ENCODE assay signal across 8 cellular contexts in genomic region chr1:77126309-77126708, GRCh38.
DNase-seq lines count a peak whose midpoint lies in the region; ATAC-seq, FAIRE-seq and TF ChIP-seq lines count a peak whose summit lies in the region.

No MANE protein-coding gene starts in this region.

- no peaks in the 10 kb centered on the region for H3K9me3 ChIP-seq in smooth muscle cell (replicated peaks; ENCODE audit: low read depth)

- intact Hi-C loops in left ventricle myocardium superior (cut with micrococcal nuclease) = loop anchor here (10.0 kb wide), 1 partner anchor 972 kb away; no protein-coding TSS in a partner anchor

- peak; percentile 33; the same call in 1 of the 2 replicates for TF ChIP-seq CTCF in WI38 (IDR thresholded peaks at IDR 0.05; ENCODE audit: low read depth, low read length)
- peak; percentile 78 for TF ChIP-seq CTCF in smooth muscle cell (IDR thresholded peaks at IDR 0.05; ENCODE audit: borderline replicate concordance, insufficient read depth, poor library complexity, severe bottlenecking)

- no peak overlapping the region for H3K4me2 ChIP-seq in smooth muscle cell

- no peak overlapping the region for H3K27ac ChIP-seq in smooth muscle cell (ENCODE audit: low read depth)

- DNase-seq in AML-193 (lab: John Stamatoyannopoulos, UW) = peak; percentile 45 to 67
- DNase-seq in GM12891 (ENCODE audit: insufficient read length, low spot score) = no peak
- peak; percentile 38 for DNase-seq in NCI-H2107 (lab: John Stamatoyannopoulos, UW)
- DNase-seq in left ventricle myocardium superior = no peak
- no peak for DNase-seq in smooth muscle cell (lab: John Stamatoyannopoulos, UW; ENCODE audit: unreplicated experiment)
- DNase-seq in central memory CD4-positive, alpha-beta T cell = no peak

- peak; percentile 85 for ATAC-seq in HG02981 (IDR thresholded peaks at IDR 0.05; ENCODE audit: unreplicated experiment)
- ATAC-seq in left ventricle myocardium superior = peak; percentile 39

- no peaks in the 10 kb centered on the region for H3K27me3 ChIP-seq in smooth muscle cell (ENCODE audit: low read depth)

- H3K4me1 ChIP-seq in smooth muscle cell (ENCODE audit: low read depth) = no peaks in the 10 kb centered on the region

- 8% methylated on average over 2 of the region's 2 CpGs for WGBS in smooth muscle cell (ENCODE audit: low lambda C conversion rate)

- H3K4me3 ChIP-seq in WI38 (ENCODE audit: low read depth, low read length) = no peak overlapping the region
- H3K4me3 ChIP-seq in smooth muscle cell = no peak overlapping the region

- no peak overlapping the region for H3K9ac ChIP-seq in smooth muscle cell (ENCODE audit: low read depth)

- H3K36me3 ChIP-seq in smooth muscle cell (ENCODE audit: low read depth) = no peaks in the 10 kb centered on the region

- no peak for TF ChIP-seq POLR2A in GM12891 (IDR thresholded peaks at IDR 0.05; ENCODE audit: low read depth, low read length)

- no peaks in the 10 kb centered on the region for H4K20me1 ChIP-seq in smooth muscle cell (ENCODE audit: low read depth)

- FAIRE-seq in GM12891 (lab: Jason Lieb, UNC) = peak; percentile 60

- no peak overlapping the region for H2AFZ ChIP-seq in smooth muscle cell (ENCODE audit: low read depth)

- H3F3A ChIP-seq in smooth muscle cell (ENCODE audit: low read depth) = no peaks in the 10 kb centered on the region

- H3K79me2 ChIP-seq in smooth muscle cell (ENCODE audit: low read depth) = no peaks in the 10 kb centered on the region

TF ChIP-seq in GM12891, 5 proteins besides CTCF, POLR2A, EP300 and RAD21:
- TF ChIP-seq POLR2AphosphoS5 (IDR thresholded peaks at IDR 0.05; ENCODE audit: low read depth, low read length) = no peak
- TF ChIP-seq SPI1 (IDR thresholded peaks at IDR 0.05; ENCODE audit: low read depth, low read length) = no peak
- TF ChIP-seq TAF1 (IDR thresholded peaks at IDR 0.05; ENCODE audit: low read depth, low read length) = no peak
- no peak for TF ChIP-seq POU2F2 (IDR thresholded peaks at IDR 0.05; ENCODE audit: low read depth, low read length)
- no peak for TF ChIP-seq PAX5 (IDR thresholded peaks at IDR 0.05; ENCODE audit: insufficient read depth, low read length, severe bottlenecking)

Comparison
In these comparisons a context has a peak if more than half of its experiments do, and no peak if none do; other contexts are left out.
1. DNase-seq: peak in AML-193 (2 of 2) and NCI-H2107 (single experiment); none in GM12891 (single experiment), left ventricle myocardium superior (single experiment), smooth muscle cell (single experiment) and central memory CD4-positive, alpha-beta T cell (single experiment).